14 cellular contexts compared by ENCODE assay signal in the genomic region with DNA sequence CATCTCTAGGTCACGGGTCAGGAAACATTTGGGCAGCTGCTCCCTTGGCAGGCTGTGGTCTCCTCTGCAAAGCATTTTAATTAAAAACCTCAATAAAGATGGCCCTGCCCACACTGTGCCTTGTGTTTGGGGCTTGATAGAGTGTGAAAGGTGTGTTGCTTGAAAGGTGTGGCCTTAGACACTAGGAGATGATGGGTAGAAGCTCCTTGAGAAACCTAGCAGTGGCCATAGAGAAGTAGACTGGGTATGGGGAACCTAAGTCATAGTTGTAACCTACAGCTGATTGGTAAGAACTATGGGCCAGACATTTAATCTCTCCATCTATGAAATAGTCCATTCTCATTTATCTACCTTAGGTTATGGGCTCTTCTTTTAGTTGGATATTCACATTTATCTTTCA. TPM values are rescaled to one million over a fixed set of nuclear protein-coding genes. Genes with fewer than 3 reads are reported as not detected.
A peak's percentile ranks its signal among the peaks of the same experiment; 100 is the strongest.
DNase-seq lines count a peak whose midpoint lies in the region; ATAC-seq and TF ChIP-seq lines count a peak whose summit lies in the region.
"Had no signal": no experiment of that assay in that cellular context is flagged by ENCODE, and none has a peak within 500 bp of the region (broad histone marks: within the 10 kb centered on the region; RNA-seq: fewer than 3 reads in every experiment).

No MANE protein-coding gene starts in this region.

- no peaks in the 10 kb centered on the region for H3K27me3 ChIP-seq in vagina
- H3K27me3 ChIP-seq: tibial nerve had no signal

- H3K9me3 Mint-ChIP-seq in activated naive CD4-positive, alpha-beta T cell treated with anti-CD3 and anti-CD28 coated beads, Interleukin-2, amount 50 U/mL, for 72 hours: peaks cover 4 to 15% of the 10 kb centered on the region in 2 donors
- H3K9me3 Mint-ChIP-seq in activated naive CD8-positive, alpha-beta T cell (ENCODE audit: low read depth): peaks cover 3% of the 10 kb centered on the region
- H3K9me3 Mint-ChIP-seq in naive thymus-derived CD8-positive, alpha-beta T cell: peaks cover 0 to 2% (median 0%) of the 10 kb centered on the region in 9 donors

- peak overlapping the region; percentile 57 for H3K27ac ChIP-seq in vagina

- no peaks in the 10 kb centered on the region for H3K9me3 ChIP-seq in vagina
- H3K9me3 ChIP-seq: tibial nerve had no signal

- H3K36me3 Mint-ChIP-seq in activated naive CD4-positive, alpha-beta T cell treated with anti-CD3 and anti-CD28 coated beads, Interleukin-2, amount 50 U/mL, for 72 hours: peaks cover 42% of the 10 kb centered on the region in 2 donors
- H3K36me3 Mint-ChIP-seq in activated naive CD8-positive, alpha-beta T cell: peaks cover 28% of the 10 kb centered on the region
- H3K36me3 Mint-ChIP-seq in naive thymus-derived CD8-positive, alpha-beta T cell: peaks cover 5 to 30% (median 6%) of the 10 kb centered on the region in 3 donors

- POLR2A ChIA-PET in naive thymus-derived CD8-positive, alpha-beta T cell (lab: Charles Lee): interaction anchor here (1.0 to 3.9 kb wide), 4 partner anchors 10 to 93 kb away, joined by 3 to 17 read pairs (median 6); partner anchors contain the start of genes CRELD1 and EMC3

- intact Hi-C loops in vagina (cut with DNase I): no loop called here

- H3K4me1 Mint-ChIP-seq in activated naive CD8-positive, alpha-beta T cell (ENCODE audit: low read depth): peaks cover 60% of the 10 kb centered on the region
- peaks cover 29 to 66% (median 60%) of the 10 kb centered on the region in 4 donors for H3K4me1 Mint-ChIP-seq in naive thymus-derived CD8-positive, alpha-beta T cell

- ATAC-seq in activated naive CD4-positive, alpha-beta T cell treated with anti-CD3 and anti-CD28 coated beads, Interleukin-2, amount 50 U/mL, for 72 hours: no peak
- no peak for ATAC-seq in naive thymus-derived CD8-positive, alpha-beta T cell

- peaks cover 53% of the 10 kb centered on the region for H3K4me1 ChIP-seq in vagina

- H3K4me3 ChIP-seq in vagina: no peak overlapping the region
- H3K4me3 ChIP-seq: tibial nerve had no signal

- TF ChIP-seq CTCF in vagina (IDR thresholded peaks at IDR 0.05): no peak

- peak overlapping the region; percentile 61 for H3K4me3 Mint-ChIP-seq in activated naive CD8-positive, alpha-beta T cell
- H3K4me3 Mint-ChIP-seq in naive thymus-derived CD8-positive, alpha-beta T cell: peak overlapping the region in 3 of 10 donors; percentile 8 to 45 (median 18)

- no peaks in the 10 kb centered on the region for H3K27me3 Mint-ChIP-seq in activated naive CD8-positive, alpha-beta T cell
- H3K27me3 Mint-ChIP-seq in naive thymus-derived CD8-positive, alpha-beta T cell: no peaks in the 10 kb centered on the region

- TF ChIP-seq POLR2A in vagina (IDR thresholded peaks at IDR 0.05): no peak

- DNase-seq in activated naive CD4-positive, alpha-beta T cell treated with anti-CD3 and anti-CD28 coated beads, Interleukin-2, amount 50 U/mL, for 72 hours (ENCODE audit: low spot score in 2 of 2): no peak
- DNase-seq in activated naive CD4-positive, alpha-beta T cell treated with anti-CD3 and anti-CD28 coated beads, Interleukin-2, amount 50 U/mL, for 16 hours: no peak
- DNase-seq in naive thymus-derived CD8-positive, alpha-beta T cell: no peak
- DNase-seq in vagina (ENCODE audit: extremely low spot score in 2 of 2) (no peak), NCI-H524 treated with DMSO at 0.1 percent for 48 hours (lab: John Stamatoyannopoulos, UW) (no peak), NCI-H2227 treated with DMSO at 0.1 percent for 48 hours (lab: John Stamatoyannopoulos, UW) (no peak), ecto neural progenitor cell (ENCODE audit: low spot score) (no peak)
- DNase-seq: AML-193; central memory CD4-positive, alpha-beta T cell; hippocampal formation; NCI-H2171; nucleus accumbens had no signal

- peaks cover 0 to 15% of the 10 kb centered on the region in 2 donors for H3K36me3 ChIP-seq in vagina

- H3K27ac Mint-ChIP-seq in activated naive CD4-positive, alpha-beta T cell treated with anti-CD3 and anti-CD28 coated beads, Interleukin-2, amount 50 U/mL, for 72 hours: peak overlapping the region; percentile 39 to 75
- peak overlapping the region; percentile 89 for H3K27ac Mint-ChIP-seq in activated naive CD8-positive, alpha-beta T cell
- peak overlapping the region in 7 of 10 donors; percentile 26 to 81 (median 73) for H3K27ac Mint-ChIP-seq in naive thymus-derived CD8-positive, alpha-beta T cell

RNA-seq across cellular contexts. Expression of gene JAGN1, which starts 3.3 kb away (rescaled TPM):
- 10 to 100 TPM in 1 of 2 donors, 1 to 10 TPM in 1; 7.5 to 34.4 TPM for total RNA-seq in activated naive CD4-positive, alpha-beta T cell treated with anti-CD3 and anti-CD28 coated beads, Interleukin-2, amount 50 U/mL, for 72 hours
- 10 to 100 TPM; 38.0 to 40.4 TPM for total RNA-seq in naive thymus-derived CD8-positive, alpha-beta T cell
- 10 to 100 TPM; 38.4 to 48.5 (median 39.8) TPM for polyA plus RNA-seq in naive thymus-derived CD8-positive, alpha-beta T cell
- 32.7 TPM for total RNA-seq in vagina

RNA-seq across cellular contexts. Expression of gene IL17RE, which starts 8.9 kb away (rescaled TPM):
- total RNA-seq in activated naive CD4-positive, alpha-beta T cell treated with anti-CD3 and anti-CD28 coated beads, Interleukin-2, amount 50 U/mL, for 72 hours: 1 to 10 TPM in 1 of 2 donors, under 1 TPM in 1; 0.61 to 1.4 TPM
- total RNA-seq in naive thymus-derived CD8-positive, alpha-beta T cell: 1 to 10 TPM in 1 of 2 experiments, under 1 TPM in 1; 0.88 to 1.3 TPM
- polyA plus RNA-seq in naive thymus-derived CD8-positive, alpha-beta T cell: under 1 TPM in 2 of 3 donors, not detected in 1; 0.16 to 0.64 TPM
- 15.2 TPM for total RNA-seq in vagina

RNA-seq across cellular contexts. Expression of gene CIDEC, which starts 13.7 kb away (rescaled TPM):
- not detected for total RNA-seq in activated naive CD4-positive, alpha-beta T cell treated with anti-CD3 and anti-CD28 coated beads, Interleukin-2, amount 50 U/mL, for 72 hours
- under 1 TPM in 1 of 2 experiments, not detected in 1; 0.31 TPM for total RNA-seq in naive thymus-derived CD8-positive, alpha-beta T cell
- polyA plus RNA-seq in naive thymus-derived CD8-positive, alpha-beta T cell: under 1 TPM in 1 of 3 donors, not detected in 2; 0.26 TPM
- total RNA-seq in vagina: 51.3 TPM

RNA-seq across cellular contexts. Expression of gene IL17RC, which starts 23.2 kb away (rescaled TPM):
- total RNA-seq in activated naive CD4-positive, alpha-beta T cell treated with anti-CD3 and anti-CD28 coated beads, Interleukin-2, amount 50 U/mL, for 72 hours: 1 to 10 TPM in 1 of 2 donors, under 1 TPM in 1; 0.18 to 1.5 TPM
- total RNA-seq in naive thymus-derived CD8-positive, alpha-beta T cell: under 1 TPM; 0.39 to 0.66 TPM
- 10 to 100 TPM in 1 of 3 donors, 1 to 10 TPM in 2; 9.5 to 10.0 (median 9.8) TPM for polyA plus RNA-seq in naive thymus-derived CD8-positive, alpha-beta T cell
- 66.3 TPM for total RNA-seq in vagina

RNA-seq across cellular contexts. Expression of gene CRELD1, which starts 39.9 kb away (rescaled TPM):
- 10 to 100 TPM; 23.8 to 25.0 TPM for total RNA-seq in activated naive CD4-positive, alpha-beta T cell treated with anti-CD3 and anti-CD28 coated beads, Interleukin-2, amount 50 U/mL, for 72 hours
- 10 to 100 TPM; 53.4 to 58.3 TPM for total RNA-seq in naive thymus-derived CD8-positive, alpha-beta T cell
- polyA plus RNA-seq in naive thymus-derived CD8-positive, alpha-beta T cell: 10 to 100 TPM; 25.5 to 33.3 (median 29.2) TPM
- 27.0 TPM for total RNA-seq in vagina

Comparison
In these comparisons a context has a peak if more than half of its experiments do, and no peak if none do; other contexts are left out.
1. RNA of gene CIDEC, which starts 13.7 kb away (total RNA-seq): 51.3 TPM in vagina (single experiment); 0.31 TPM in naive thymus-derived CD8-positive, alpha-beta T cell and not detected in activated naive CD4-positive, alpha-beta T cell treated with anti-CD3 and anti-CD28 coated beads, Interleukin-2, amount 50 U/mL, for 72 hours; every median in the first group is over 10 times any median in the second.
2. Peak in every context shown above with its lines, with median percentiles within 50 percentile points of each other: H3K27ac Mint-ChIP-seq.